Comparison of ENCODE assay signal across 8 cellular contexts in genomic region chr3:15636028-15636709, GRCh38. TPM values are rescaled to one million over a fixed set of nuclear protein-coding genes. Genes with fewer than 3 reads are reported as not detected.
A peak's percentile ranks its signal among the peaks of the same experiment; 100 is the strongest.
DNase-seq lines count a peak whose midpoint lies in the region; ATAC-seq and TF ChIP-seq lines count a peak whose summit lies in the region.

No MANE protein-coding gene starts in this region.

- peaks cover 2% of the 10 kb centered on the region for H3K36me3 Mint-ChIP-seq in activated naive CD8-positive, alpha-beta T cell treated with anti-CD3 and anti-CD28 coated beads, Interleukin-2, amount 50 U/mL, for 24 hours (ENCODE audit: low read depth)
- H3K36me3 Mint-ChIP-seq in nephron progenitor cell (ENCODE audit: low read depth): peaks cover 6% of the 10 kb centered on the region

- TF ChIP-seq POLR2A in suprapubic skin (IDR thresholded peaks at IDR 0.05): no peak

- peak; percentile 75 for ATAC-seq in activated naive CD8-positive, alpha-beta T cell treated with anti-CD3 and anti-CD28 coated beads, Interleukin-2, amount 50 U/mL, for 24 hours

- H3K9me3 ChIP-seq in suprapubic skin: no peaks in the 10 kb centered on the region

- H3K4me1 Mint-ChIP-seq in activated naive CD8-positive, alpha-beta T cell treated with anti-CD3 and anti-CD28 coated beads, Interleukin-2, amount 50 U/mL, for 24 hours: peaks cover 85% of the 10 kb centered on the region
- H3K4me1 Mint-ChIP-seq in nephron progenitor cell: peaks cover 25% of the 10 kb centered on the region

- no peaks in the 10 kb centered on the region for H3K27me3 Mint-ChIP-seq in activated naive CD8-positive, alpha-beta T cell treated with anti-CD3 and anti-CD28 coated beads, Interleukin-2, amount 50 U/mL, for 24 hours
- H3K27me3 Mint-ChIP-seq in nephron progenitor cell (ENCODE audit: low read depth, poor library complexity): no peaks in the 10 kb centered on the region

- H3K36me3 ChIP-seq in suprapubic skin: no peaks in the 10 kb centered on the region

- 63% methylated on average over 14 of the region's 14 CpGs for WGBS in suprapubic skin

- no peak for TF ChIP-seq EP300 in suprapubic skin (IDR thresholded peaks at IDR 0.05)

- H3K4me1 ChIP-seq in suprapubic skin: peaks cover 31% of the 10 kb centered on the region

- peak overlapping the region; percentile 69 for H3K4me3 Mint-ChIP-seq in activated naive CD8-positive, alpha-beta T cell treated with anti-CD3 and anti-CD28 coated beads, Interleukin-2, amount 50 U/mL, for 24 hours
- H3K4me3 Mint-ChIP-seq in nephron progenitor cell: no peak overlapping the region

- H3K27ac Mint-ChIP-seq in activated naive CD8-positive, alpha-beta T cell treated with anti-CD3 and anti-CD28 coated beads, Interleukin-2, amount 50 U/mL, for 24 hours: peak overlapping the region; percentile 89
- no peak overlapping the region for H3K27ac Mint-ChIP-seq in nephron progenitor cell

- no peak overlapping the region for H3K4me3 ChIP-seq in suprapubic skin

- TF ChIP-seq CTCF in suprapubic skin (IDR thresholded peaks at IDR 0.05): no peak
- TF ChIP-seq CTCF in nephron progenitor cell (IDR thresholded peaks at IDR 0.05): no peak

- peak; percentile 56 for DNase-seq in activated CD4-positive, alpha-beta T cell treated with anti-CD3 and anti-CD28 coated beads for 48 hours
- no peak for DNase-seq in activated CD4-positive, alpha-beta T cell treated with anti-CD3 and anti-CD28 coated beads, Interleukin-2, amount 50 U/mL, for 1 hour
- DNase-seq in LHCN-M2 (ENCODE audit: low read depth) (peak; percentile 99), kidney glomerular epithelial cell (lab: John Stamatoyannopoulos, UW) (peak; percentile 9), suprapubic skin (ENCODE audit: low spot score in 2 of 2) (no peak), nephron progenitor cell (no peak), NAMALWA (ENCODE audit: low spot score) (no peak)
- DNase-seq in activated naive CD8-positive, alpha-beta T cell treated with anti-CD3 and anti-CD28 coated beads, Interleukin-2, amount 50 U/mL, for 24 hours: peak; percentile 54

- peak overlapping the region; percentile 78 for H3K27ac ChIP-seq in suprapubic skin

- H3K9me3 Mint-ChIP-seq in activated naive CD8-positive, alpha-beta T cell treated with anti-CD3 and anti-CD28 coated beads, Interleukin-2, amount 50 U/mL, for 24 hours: no peaks in the 10 kb centered on the region
- H3K9me3 Mint-ChIP-seq in nephron progenitor cell: no peaks in the 10 kb centered on the region

- no peaks in the 10 kb centered on the region for H3K27me3 ChIP-seq in suprapubic skin

RNA-seq across cellular contexts. Expression of gene BTD, which starts 34.6 kb away (rescaled TPM):
- total RNA-seq in LHCN-M2 (2014; rRNA removed): 33.0 and 40.5 TPM in 2 replicates
- 34.6 TPM for polyA plus RNA-seq in LHCN-M2 (2012)
- 10 to 100 TPM; 16.9 to 25.9 (median 19.1) TPM for total RNA-seq in suprapubic skin

RNA-seq across cellular contexts. Expression of gene HACL1, which starts 34.8 kb away (rescaled TPM):
- total RNA-seq in LHCN-M2 (2014; rRNA removed) (18.9 and 20.2 TPM in 2 replicates), suprapubic skin (10 to 100 TPM; 13.1 to 33.0 (median 19.5) TPM)
- 14.3 TPM for polyA plus RNA-seq in LHCN-M2 (2012)

Comparison
In these comparisons a context has a peak if more than half of its experiments do, and no peak if none do; other contexts are left out.
1. DNase-seq: peak in activated CD4-positive, alpha-beta T cell treated with anti-CD3 and anti-CD28 coated beads for 48 hours (single experiment), LHCN-M2 (single experiment), activated naive CD8-positive, alpha-beta T cell treated with anti-CD3 and anti-CD28 coated beads, Interleukin-2, amount 50 U/mL, for 24 hours (single experiment) and kidney glomerular epithelial cell (single experiment); none in activated CD4-positive, alpha-beta T cell treated with anti-CD3 and anti-CD28 coated beads, Interleukin-2, amount 50 U/mL, for 1 hour (single experiment), suprapubic skin (0 of 2), nephron progenitor cell (single experiment) and NAMALWA (single experiment).